ENCODE assay signal across 18 cellular contexts in the genomic region with DNA sequence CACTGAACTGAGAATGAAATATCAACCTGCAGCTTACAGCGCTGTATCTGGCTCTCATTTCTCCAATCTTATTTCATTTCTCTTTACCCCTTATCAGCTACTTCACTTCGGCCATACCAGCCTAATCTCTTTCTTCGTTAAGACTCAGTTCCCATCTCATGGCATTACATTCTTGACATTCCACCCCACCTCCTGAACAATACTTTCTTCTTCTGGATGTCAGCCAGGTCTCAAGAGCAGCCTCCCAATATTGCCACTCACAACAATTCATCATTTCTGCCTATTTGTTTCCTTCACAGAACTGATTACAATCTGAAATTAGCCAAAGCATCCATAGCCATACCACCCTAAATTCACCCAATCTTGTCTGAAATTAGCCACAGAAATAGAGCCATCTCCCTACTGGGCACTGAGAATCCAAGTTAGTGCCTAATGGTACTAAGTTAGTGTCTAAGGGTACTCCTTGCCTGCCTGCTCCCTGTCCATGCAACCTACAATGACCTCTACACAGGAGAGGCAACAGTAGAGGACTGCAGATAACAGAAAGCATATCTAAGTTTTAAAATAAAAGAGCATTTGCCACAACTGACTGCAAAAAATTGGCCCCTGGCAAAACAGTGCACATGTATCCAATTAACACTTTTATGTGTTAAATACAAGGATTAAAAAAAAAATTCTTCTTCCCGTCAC. TPM values are rescaled to one million over a fixed set of nuclear protein-coding genes. Genes with fewer than 3 reads are reported as not detected.
A peak's percentile ranks its signal among the peaks of the same experiment; 100 is the strongest.
DNase-seq lines count a peak whose midpoint lies in the region; ATAC-seq and TF ChIP-seq lines count a peak whose summit lies in the region.
"Had no signal": no experiment of that assay in that cellular context is flagged by ENCODE, and none has a peak within 500 bp of the region (broad histone marks: within the 10 kb centered on the region; RNA-seq: fewer than 3 reads in every experiment).

No MANE protein-coding gene starts in this region.

- ATAC-seq in GM23338 (peak; percentile 80), GM19397 (IDR thresholded peaks at IDR 0.05; ENCODE audit: unreplicated experiment) (no peak), GM18907 (IDR thresholded peaks at IDR 0.05; ENCODE audit: unreplicated experiment) (no peak), HG03039 (IDR thresholded peaks at IDR 0.05; ENCODE audit: unreplicated experiment) (no peak)
- ATAC-seq: GM12878 had no signal

- H3K4me1 Mint-ChIP-seq in GM23338 = peaks cover 4% of the 10 kb centered on the region
- peaks cover 13% of the 10 kb centered on the region for H3K4me1 Mint-ChIP-seq in chondrocyte (ENCODE audit: low read depth)

- H3K27me3 Mint-ChIP-seq in GM23338 (ENCODE audit: insufficient read depth, low read depth, poor library complexity) (no peaks in the 10 kb centered on the region), chondrocyte (ENCODE audit: low read depth) (no peaks in the 10 kb centered on the region)

- no peaks in the 10 kb centered on the region for H3F3A ChIP-seq in GM23338 (replicated peaks; ENCODE audit: low read depth)

- no peaks in the 10 kb centered on the region for H3K27me3 ChIP-seq in GM23338 (ENCODE audit: insufficient read depth)

- H2AFZ ChIP-seq in GM23338 = no peak overlapping the region

- H3K4me3 ChIP-seq in GM23338 = no peak overlapping the region
- H3K4me3 ChIP-seq: GM12878 had no signal

- H3K9me2 ChIP-seq in GM23338 (ENCODE audit: insufficient read depth) = no peaks in the 10 kb centered on the region

- H3K36me3 ChIP-seq in GM23338 (ENCODE audit: insufficient read depth) = no peaks in the 10 kb centered on the region; the same call in 1 of the 2 replicates

- peaks cover 8% of the 10 kb centered on the region for H4K20me1 ChIP-seq in GM23338 (replicated peaks; ENCODE audit: insufficient read depth)

- peak overlapping the region; percentile 52 for H3K4me2 ChIP-seq in GM23338

- TF ChIP-seq CTCF in GM23338 (conservative IDR thresholded peaks at IDR 0.05; ENCODE audit: low read depth in 2 of 2) = no peak
- no peak for TF ChIP-seq CTCF in chondrocyte (IDR thresholded peaks at IDR 0.05)

- peaks cover 13% of the 10 kb centered on the region for H3K4me1 ChIP-seq in GM23338 (ENCODE audit: insufficient read depth)

- H3K36me3 Mint-ChIP-seq in GM23338 (ENCODE audit: low read depth) = peaks cover 19% of the 10 kb centered on the region
- H3K36me3 Mint-ChIP-seq in chondrocyte (ENCODE audit: low read depth) = peaks cover 20% of the 10 kb centered on the region

- peak; percentile 10 for DNase-seq in A172 (ENCODE audit: low spot score)
- DNase-seq in GM23338 (ENCODE audit: low spot score) = peak; percentile 44
- no peak for DNase-seq in chondrocyte (ENCODE audit: low spot score)
- peak; percentile 32 for DNase-seq in kidney tubule cell (ENCODE audit: low spot score)
- DNase-seq in activated naive CD4-positive, alpha-beta T cell treated with Interleukin-2 at 50 U/mL for 16 hours = no peak
- DNase-seq: activated CD8-positive, alpha-beta memory T cell treated with anti-CD3 and anti-CD28 coated beads, Interleukin-2, amount 50 U/mL, for 4 hours; DMS79; hippocampal formation; midbrain; NCI-H1105 treated with DMSO at 0.1 percent for 48 hours; NCI-H524 treated with DMSO at 0.1 percent for 48 hours; retina; stimulated activated CD4-positive, alpha-beta T cell treated with anti-CD3 and anti-CD28 coated beads, Interleukin-4, amount 100 ng/mL, for 24 hours; stimulated activated naive CD4-positive, alpha-beta T cell treated with Interleukin-2 at 50 U/mL for 16 hours had no signal

- H3K79me2 ChIP-seq in GM23338 (replicated peaks; ENCODE audit: insufficient read depth) = peaks cover 75% of the 10 kb centered on the region

- H3K9me3 Mint-ChIP-seq in GM23338 (no peaks in the 10 kb centered on the region), chondrocyte (ENCODE audit: low read depth) (no peaks in the 10 kb centered on the region)

- peak overlapping the region; percentile 48 for H3K27ac ChIP-seq in GM23338 (ENCODE audit: low read depth)

- H3K27ac Mint-ChIP-seq in GM23338 = peak overlapping the region; percentile 17; the same call in 1 of the 2 replicates
- peak overlapping the region; percentile 57 for H3K27ac Mint-ChIP-seq in chondrocyte (ENCODE audit: unreplicated experiment)

- H3K4me3 Mint-ChIP-seq in GM23338 (peak overlapping the region; percentile 7; the same call in 1 of the 3 replicates), chondrocyte (ENCODE audit: unreplicated experiment) (no peak overlapping the region)

TF ChIP-seq in GM23338, 12 proteins besides CTCF, POLR2A, EP300 and RAD21:
- TF ChIP-seq ETS1 (IDR thresholded peaks at IDR 0.05) = no peak
- TF ChIP-seq, protein P1, sequence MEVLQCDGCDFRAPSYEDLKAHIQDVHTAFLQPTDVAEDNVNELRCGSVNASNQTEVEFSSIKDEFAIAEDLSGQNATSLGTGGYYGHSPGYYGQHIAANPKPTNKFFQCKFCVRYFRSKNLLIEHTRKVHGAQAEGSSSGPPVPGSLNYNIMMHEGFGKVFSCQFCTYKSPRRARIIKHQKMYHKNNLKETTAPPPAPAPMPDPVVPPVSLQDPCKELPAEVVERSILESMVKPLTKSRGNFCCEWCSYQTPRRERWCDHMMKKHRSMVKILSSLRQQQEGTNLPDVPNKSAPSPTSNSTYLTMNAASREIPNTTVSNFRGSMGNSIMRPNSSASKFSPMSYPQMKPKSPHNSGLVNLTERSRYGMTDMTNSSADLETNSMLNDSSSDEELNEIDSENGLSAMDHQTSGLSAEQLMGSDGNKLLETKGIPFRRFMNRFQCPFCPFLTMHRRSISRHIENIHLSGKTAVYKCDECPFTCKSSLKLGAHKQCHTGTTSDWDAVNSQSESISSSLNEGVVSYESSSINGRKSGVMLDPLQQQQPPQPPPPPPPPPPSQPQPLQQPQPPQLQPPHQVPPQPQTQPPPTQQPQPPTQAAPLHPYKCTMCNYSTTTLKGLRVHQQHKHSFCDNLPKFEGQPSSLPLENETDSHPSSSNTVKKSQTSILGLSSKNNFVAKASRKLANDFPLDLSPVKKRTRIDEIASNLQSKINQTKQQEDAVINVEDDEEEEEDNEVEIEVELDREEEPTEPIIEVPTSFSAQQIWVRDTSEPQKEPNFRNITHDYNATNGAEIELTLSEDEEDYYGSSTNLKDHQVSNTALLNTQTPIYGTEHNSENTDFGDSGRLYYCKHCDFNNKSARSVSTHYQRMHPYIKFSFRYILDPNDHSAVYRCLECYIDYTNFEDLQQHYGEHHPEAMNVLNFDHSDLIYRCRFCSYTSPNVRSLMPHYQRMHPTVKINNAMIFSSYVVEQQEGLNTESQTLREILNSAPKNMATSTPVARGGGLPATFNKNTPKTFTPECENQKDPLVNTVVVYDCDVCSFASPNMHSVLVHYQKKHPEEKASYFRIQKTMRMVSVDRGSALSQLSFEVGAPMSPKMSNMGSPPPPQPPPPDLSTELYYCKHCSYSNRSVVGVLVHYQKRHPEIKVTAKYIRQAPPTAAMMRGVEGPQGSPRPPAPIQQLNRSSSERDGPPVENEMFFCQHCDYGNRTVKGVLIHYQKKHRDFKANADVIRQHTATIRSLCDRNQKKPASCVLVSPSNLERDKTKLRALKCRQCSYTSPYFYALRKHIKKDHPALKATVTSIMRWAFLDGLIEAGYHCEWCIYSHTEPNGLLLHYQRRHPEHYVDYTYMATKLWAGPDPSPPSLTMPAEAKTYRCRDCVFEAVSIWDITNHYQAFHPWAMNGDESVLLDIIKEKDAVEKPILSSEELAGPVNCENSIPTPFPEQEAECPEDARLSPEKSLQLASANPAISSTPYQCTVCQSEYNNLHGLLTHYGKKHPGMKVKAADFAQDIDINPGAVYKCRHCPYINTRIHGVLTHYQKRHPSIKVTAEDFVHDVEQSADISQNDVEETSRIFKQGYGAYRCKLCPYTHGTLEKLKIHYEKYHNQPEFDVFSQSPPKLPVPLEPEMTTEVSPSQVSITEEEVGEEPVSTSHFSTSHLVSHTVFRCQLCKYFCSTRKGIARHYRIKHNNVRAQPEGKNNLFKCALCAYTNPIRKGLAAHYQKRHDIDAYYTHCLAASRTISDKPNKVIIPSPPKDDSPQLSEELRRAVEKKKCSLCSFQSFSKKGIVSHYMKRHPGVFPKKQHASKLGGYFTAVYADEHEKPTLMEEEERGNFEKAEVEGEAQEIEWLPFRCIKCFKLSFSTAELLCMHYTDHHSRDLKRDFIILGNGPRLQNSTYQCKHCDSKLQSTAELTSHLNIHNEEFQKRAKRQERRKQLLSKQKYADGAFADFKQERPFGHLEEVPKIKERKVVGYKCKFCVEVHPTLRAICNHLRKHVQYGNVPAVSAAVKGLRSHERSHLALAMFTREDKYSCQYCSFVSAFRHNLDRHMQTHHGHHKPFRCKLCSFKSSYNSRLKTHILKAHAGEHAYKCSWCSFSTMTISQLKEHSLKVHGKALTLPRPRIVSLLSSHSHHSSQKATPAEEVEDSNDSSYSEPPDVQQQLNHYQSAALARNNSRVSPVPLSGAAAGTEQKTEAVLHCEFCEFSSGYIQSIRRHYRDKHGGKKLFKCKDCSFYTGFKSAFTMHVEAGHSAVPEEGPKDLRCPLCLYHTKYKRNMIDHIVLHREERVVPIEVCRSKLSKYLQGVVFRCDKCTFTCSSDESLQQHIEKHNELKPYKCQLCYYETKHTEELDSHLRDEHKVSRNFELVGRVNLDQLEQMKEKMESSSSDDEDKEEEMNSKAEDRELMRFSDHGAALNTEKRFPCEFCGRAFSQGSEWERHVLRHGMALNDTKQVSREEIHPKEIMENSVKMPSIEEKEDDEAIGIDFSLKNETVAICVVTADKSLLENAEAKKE (CRISPR knock-in tag; IDR thresholded peaks at IDR 0.05) = peak; percentile 56; the same call in 1 of the 2 replicates

RNA-seq across cellular contexts. Expression of gene SETX, which starts 35.2 kb away (rescaled TPM):
- total RNA-seq in A172 (2014; rRNA removed; shearing (Covaris generic)) = 32.3 and 33.6 TPM in 2 replicates
- 39.3 and 49.9 TPM in 2 replicates for total RNA-seq in GM23338 (2014; rRNA removed; shearing (Covaris generic))
- polyA plus RNA-seq in GM23338 (2016; fragmentation: Nextera tagmentation; extraction: Ambion mirVana) = 14.8 and 17.5 TPM in 2 replicates
- total RNA-seq in chondrocyte = 40.0 to 44.7 TPM (median 42.5 TPM) in 3 replicates

Comparison
In these comparisons a context has a peak if more than half of its experiments do, and no peak if none do; other contexts are left out.
1. DNase-seq: peak in A172 (single experiment), GM23338 (single experiment) and kidney tubule cell (single experiment); none in chondrocyte (single experiment) and activated naive CD4-positive, alpha-beta T cell treated with Interleukin-2 at 50 U/mL for 16 hours (single experiment).